1 cellular context compared by ENCODE assay signal in the genomic region with DNA sequence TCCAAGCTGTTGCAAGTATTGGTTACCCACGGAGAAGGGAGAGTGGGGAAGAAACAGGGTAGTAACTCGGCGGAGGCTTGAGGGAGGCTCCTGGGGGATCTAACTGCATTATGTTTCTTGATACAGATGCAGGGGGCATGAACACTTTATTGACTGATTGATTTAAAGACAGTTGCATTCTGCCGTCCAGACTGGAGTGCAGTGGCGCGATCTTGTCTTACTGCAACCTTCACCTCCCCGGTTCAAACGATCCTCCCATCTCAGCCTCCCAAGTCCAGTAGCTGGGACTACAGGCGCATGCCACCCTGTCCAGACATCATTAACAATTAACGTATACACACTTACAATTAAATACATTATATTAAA.
TF ChIP-seq lines count a peak whose summit lies in the region.

No MANE protein-coding gene starts in this region.

TF ChIP-seq in K562, 482 proteins besides CTCF, POLR2A, EP300 and RAD21 (continued from another document):
- no peak for TF ChIP-seq XRCC3 (IDR thresholded peaks at IDR 0.05)
